2 cellular contexts compared by ENCODE assay signal in the genomic region with DNA sequence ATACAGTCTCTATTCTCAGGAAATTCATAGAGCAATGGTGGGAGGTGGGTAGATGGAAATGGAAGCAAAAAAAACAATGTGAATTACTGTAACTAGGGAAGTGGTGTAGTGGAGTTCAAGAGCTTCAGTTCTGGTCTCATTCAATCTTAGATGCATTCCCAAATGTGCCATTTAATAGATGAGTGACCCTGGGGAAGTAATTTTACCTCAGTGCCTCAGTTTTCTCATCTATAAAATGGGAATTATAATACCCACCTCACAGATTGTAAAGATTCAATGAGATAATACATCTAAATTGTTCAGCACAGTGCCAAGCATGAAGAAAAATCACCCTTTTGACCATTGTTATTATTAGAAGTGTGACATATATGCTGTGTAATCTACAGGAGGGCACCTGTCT.
TF ChIP-seq lines count a peak whose summit lies in the region.

No MANE protein-coding gene starts in this region.

TF ChIP-seq in HepG2, 621 proteins besides CTCF, POLR2A, EP300 and RAD21:
- no peak for TF ChIP-seq ZNF383 (CRISPR knock-in tag; IDR thresholded peaks at IDR 0.05; ENCODE audit: borderline replicate concordance)
- peak; percentile 61 for TF ChIP-seq ZNF629 (CRISPR knock-in tag; conservative IDR thresholded peaks at IDR 0.05)
- TF ChIP-seq, protein P1, sequence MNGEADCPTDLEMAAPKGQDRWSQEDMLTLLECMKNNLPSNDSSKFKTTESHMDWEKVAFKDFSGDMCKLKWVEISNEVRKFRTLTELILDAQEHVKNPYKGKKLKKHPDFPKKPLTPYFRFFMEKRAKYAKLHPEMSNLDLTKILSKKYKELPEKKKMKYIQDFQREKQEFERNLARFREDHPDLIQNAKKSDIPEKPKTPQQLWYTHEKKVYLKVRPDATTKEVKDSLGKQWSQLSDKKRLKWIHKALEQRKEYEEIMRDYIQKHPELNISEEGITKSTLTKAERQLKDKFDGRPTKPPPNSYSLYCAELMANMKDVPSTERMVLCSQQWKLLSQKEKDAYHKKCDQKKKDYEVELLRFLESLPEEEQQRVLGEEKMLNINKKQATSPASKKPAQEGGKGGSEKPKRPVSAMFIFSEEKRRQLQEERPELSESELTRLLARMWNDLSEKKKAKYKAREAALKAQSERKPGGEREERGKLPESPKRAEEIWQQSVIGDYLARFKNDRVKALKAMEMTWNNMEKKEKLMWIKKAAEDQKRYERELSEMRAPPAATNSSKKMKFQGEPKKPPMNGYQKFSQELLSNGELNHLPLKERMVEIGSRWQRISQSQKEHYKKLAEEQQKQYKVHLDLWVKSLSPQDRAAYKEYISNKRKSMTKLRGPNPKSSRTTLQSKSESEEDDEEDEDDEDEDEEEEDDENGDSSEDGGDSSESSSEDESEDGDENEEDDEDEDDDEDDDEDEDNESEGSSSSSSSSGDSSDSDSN (CRISPR knock-in tag; IDR thresholded peaks at IDR 0.05) = no peak

TF ChIP-seq in K562, 482 proteins besides CTCF, POLR2A, EP300 and RAD21 (continued from another document):
- TF ChIP-seq, protein P2, sequence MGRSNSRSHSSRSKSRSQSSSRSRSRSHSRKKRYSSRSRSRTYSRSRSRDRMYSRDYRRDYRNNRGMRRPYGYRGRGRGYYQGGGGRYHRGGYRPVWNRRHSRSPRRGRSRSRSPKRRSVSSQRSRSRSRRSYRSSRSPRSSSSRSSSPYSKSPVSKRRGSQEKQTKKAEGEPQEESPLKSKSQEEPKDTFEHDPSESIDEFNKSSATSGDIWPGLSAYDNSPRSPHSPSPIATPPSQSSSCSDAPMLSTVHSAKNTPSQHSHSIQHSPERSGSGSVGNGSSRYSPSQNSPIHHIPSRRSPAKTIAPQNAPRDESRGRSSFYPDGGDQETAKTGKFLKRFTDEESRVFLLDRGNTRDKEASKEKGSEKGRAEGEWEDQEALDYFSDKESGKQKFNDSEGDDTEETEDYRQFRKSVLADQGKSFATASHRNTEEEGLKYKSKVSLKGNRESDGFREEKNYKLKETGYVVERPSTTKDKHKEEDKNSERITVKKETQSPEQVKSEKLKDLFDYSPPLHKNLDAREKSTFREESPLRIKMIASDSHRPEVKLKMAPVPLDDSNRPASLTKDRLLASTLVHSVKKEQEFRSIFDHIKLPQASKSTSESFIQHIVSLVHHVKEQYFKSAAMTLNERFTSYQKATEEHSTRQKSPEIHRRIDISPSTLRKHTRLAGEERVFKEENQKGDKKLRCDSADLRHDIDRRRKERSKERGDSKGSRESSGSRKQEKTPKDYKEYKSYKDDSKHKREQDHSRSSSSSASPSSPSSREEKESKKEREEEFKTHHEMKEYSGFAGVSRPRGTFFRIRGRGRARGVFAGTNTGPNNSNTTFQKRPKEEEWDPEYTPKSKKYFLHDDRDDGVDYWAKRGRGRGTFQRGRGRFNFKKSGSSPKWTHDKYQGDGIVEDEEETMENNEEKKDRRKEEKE (IDR thresholded peaks at IDR 0.05; ENCODE audit: borderline replicate concordance in 1 of 2, control insufficient read depth in 1 of 2, low read depth in 2 of 2, low read length in 1 of 2) = no peak
- TF ChIP-seq RBM25 (IDR thresholded peaks at IDR 0.05; ENCODE audit: low read depth, low read length, severe bottlenecking) = peak; percentile 97
